27 cellular contexts compared by ENCODE assay signal in genomic region chr12:113776536-113776935, GRCh38.
"Had no signal": no experiment of that assay in that cellular context is flagged by ENCODE, and none has a peak within 500 bp of the region (broad histone marks: within the 10 kb centered on the region; RNA-seq: fewer than 3 reads in every experiment).

No MANE protein-coding gene starts in this region.

- H3K36me3 Mint-ChIP-seq: mesothelial cell of epicardium had no signal

- H3K4me3 ChIP-seq: colonic mucosa, esophagus squamous epithelium, gastrocnemius medialis, heart right ventricle, left lung, lower lobe of right lung, mucosa of descending colon had no signal

- H3K9me3 Mint-ChIP-seq: dendritic cell treated with granulocyte-macrophage colony-stimulating factor and Interleukin-4, amounts not matched to agents 40 ng/mL and 50 ng/mL, for 4 days had no signal

- H3K27ac ChIP-seq: colonic mucosa, epithelial cell of prostate, esophagus squamous epithelium, gastrocnemius medialis, heart right ventricle, left lung, lower lobe of right lung had no signal

- DNase-seq: colonic mucosa; cortex of kidney; effector CD8-positive, alpha-beta T cell; effector memory CD8-positive, alpha-beta T cell; endodermal cell; erythroblast; esophagus squamous epithelium; foreskin fibroblast; foreskin melanocyte; gastrocnemius medialis; glutamatergic neuron; head of caudate nucleus; heart right ventricle; hippocampal formation; left cardiac atrium; left lung; left ventricle myocardium superior; lower lobe of right lung; mesenchymal stem cell; mucosa of descending colon had no signal

- H3K4me1 Mint-ChIP-seq: mesothelial cell of epicardium had no signal

- H3K27ac Mint-ChIP-seq: dendritic cell treated with granulocyte-macrophage colony-stimulating factor and Interleukin-4, amounts not matched to agents 40 ng/mL and 50 ng/mL, for 4 days; effector memory CD8-positive, alpha-beta T cell; endodermal cell; mesothelial cell of epicardium had no signal

- H3K4me1 ChIP-seq: colonic mucosa, esophagus squamous epithelium, gastrocnemius medialis, heart right ventricle, left lung, lower lobe of right lung had no signal

- FAIRE-seq: endometrium, islet of Langerhans, keratinocyte had no signal

- H3K36me3 ChIP-seq: colonic mucosa, esophagus squamous epithelium, gastrocnemius medialis, heart right ventricle, left lung, lower lobe of right lung had no signal

- H3K4me3 Mint-ChIP-seq: dendritic cell treated with granulocyte-macrophage colony-stimulating factor and Interleukin-4, amounts not matched to agents 40 ng/mL and 50 ng/mL, for 4 days; effector memory CD8-positive, alpha-beta T cell; endodermal cell; mesothelial cell of epicardium had no signal

- ATAC-seq: effector memory CD8-positive, alpha-beta T cell; esophagus mucosa; gastrocnemius medialis; heart right ventricle; left cardiac atrium; left lung; left ventricle myocardium superior; lower lobe of right lung; mucosa of descending colon had no signal

- H3K27me3 ChIP-seq: colonic mucosa had no signal

- H3K9me3 ChIP-seq: colonic mucosa, esophagus squamous epithelium, gastrocnemius medialis, left lung, lower lobe of right lung, mucosa of descending colon had no signal
